10 cellular contexts compared by ENCODE assay signal in genomic region chr22:29469755-29470154, GRCh38. TPM values are rescaled to one million over a fixed set of nuclear protein-coding genes. Genes with fewer than 3 reads are reported as not detected.
DNase-seq lines count a peak whose midpoint lies in the region; ATAC-seq and TF ChIP-seq lines count a peak whose summit lies in the region.
"Had no signal": no experiment of that assay in that cellular context is flagged by ENCODE, and none has a peak within 500 bp of the region (broad histone marks: within the 10 kb centered on the region; RNA-seq: fewer than 3 reads in every experiment).

No MANE protein-coding gene starts in this region.

- H3K4me3 ChIP-seq in SK-N-MC (0 out of 2 replicates have a peak overlapping the region, but pooled peaks have one; percentile 56), left ventricle myocardium inferior (no peak overlapping the region)

- peak; percentile 22 for ATAC-seq in foreskin keratinocyte
- ATAC-seq in GM21737 (IDR thresholded peaks at IDR 0.05; ENCODE audit: unreplicated experiment) = no peak

- H3K36me3 ChIP-seq in SK-N-MC (ENCODE audit: insufficient read depth, low read length) = no peaks in the 10 kb centered on the region
- no peaks in the 10 kb centered on the region for H3K36me3 ChIP-seq in left ventricle myocardium inferior

- H3K9me3 ChIP-seq in SK-N-MC (ENCODE audit: low read depth, low read length) (no peaks in the 10 kb centered on the region), left ventricle myocardium inferior (replicated peaks) (no peaks in the 10 kb centered on the region)

- intact Hi-C loops in left ventricle myocardium inferior (cut with micrococcal nuclease) = no loop called here

- H3K36me3 Mint-ChIP-seq in activated CD4-positive, alpha-beta T cell treated with anti-CD3 and anti-CD28 coated beads, Interleukin-2, amount 10 ng/mL, durations not matched to agents 7 days and 5 days (ENCODE audit: low read depth) = no peaks in the 10 kb centered on the region
- no peaks in the 10 kb centered on the region for H3K36me3 Mint-ChIP-seq in progenitor cell of endocrine pancreas (ENCODE audit: insufficient read depth)

- peaks cover 10% of the 10 kb centered on the region for H3K4me1 ChIP-seq in foreskin keratinocyte
- H3K4me1 ChIP-seq in left ventricle myocardium inferior = peaks cover 8% of the 10 kb centered on the region

- no peaks in the 10 kb centered on the region for H3K27me3 ChIP-seq in foreskin keratinocyte
- H3K27me3 ChIP-seq in left ventricle myocardium inferior (ENCODE audit: low read depth) = peaks cover 88% of the 10 kb centered on the region

- H3K27ac ChIP-seq in SK-N-MC (no peak overlapping the region), foreskin keratinocyte (no peak overlapping the region), left ventricle myocardium inferior (replicated peaks) (no peak overlapping the region)

- no peak for DNase-seq in activated CD4-positive, alpha-beta T cell treated with anti-CD3 and anti-CD28 coated beads, Interleukin-2, amount 10 ng/mL, durations not matched to agents 7 days and 5 days
- DNase-seq in activated CD4-positive, alpha-beta T cell treated with anti-CD3 and anti-CD28 coated beads, Interleukin-2, amount 50 U/mL, for 48 hours = no peak
- no peak for DNase-seq in SK-N-MC (ENCODE audit: low read depth, low spot score)
- DNase-seq in foreskin keratinocyte = no peak
- no peak for DNase-seq in progenitor cell of endocrine pancreas (ENCODE audit: low spot score, unreplicated experiment)
- no peak for DNase-seq in left ventricle myocardium inferior
- DNase-seq in H4 (ENCODE audit: low spot score) = no peak
- DNase-seq: NCI-H524 treated with DMSO at 0.1 percent for 48 hours had no signal

- peaks cover 16% of the 10 kb centered on the region for H3K27me3 Mint-ChIP-seq in activated CD4-positive, alpha-beta T cell treated with anti-CD3 and anti-CD28 coated beads, Interleukin-2, amount 10 ng/mL, durations not matched to agents 7 days and 5 days
- peaks cover 71% of the 10 kb centered on the region for H3K27me3 Mint-ChIP-seq in progenitor cell of endocrine pancreas

- H3K4me3 Mint-ChIP-seq in activated CD4-positive, alpha-beta T cell treated with anti-CD3 and anti-CD28 coated beads, Interleukin-2, amount 10 ng/mL, durations not matched to agents 7 days and 5 days = peak overlapping the region; percentile 67
- H3K4me3 Mint-ChIP-seq in progenitor cell of endocrine pancreas (ENCODE audit: low read depth) = peak overlapping the region; percentile 40

- H3K4me1 Mint-ChIP-seq in activated CD4-positive, alpha-beta T cell treated with anti-CD3 and anti-CD28 coated beads, Interleukin-2, amount 10 ng/mL, durations not matched to agents 7 days and 5 days = peaks cover 10% of the 10 kb centered on the region
- peaks cover 2% of the 10 kb centered on the region for H3K4me1 Mint-ChIP-seq in progenitor cell of endocrine pancreas (ENCODE audit: low read depth)

- POLR2A ChIA-PET in activated CD4-positive, alpha-beta T cell treated with anti-CD3 and anti-CD28 coated beads, Interleukin-2, amount 10 ng/mL, durations not matched to agents 7 days and 5 days (lab: Charles Lee) = interaction anchor here (0.7 kb wide), 1 partner anchor 22 kb away, joined by 3 read pairs; no protein-coding TSS in a partner anchor

- H3K9me3 Mint-ChIP-seq in activated CD4-positive, alpha-beta T cell treated with anti-CD3 and anti-CD28 coated beads, Interleukin-2, amount 10 ng/mL, durations not matched to agents 7 days and 5 days = no peaks in the 10 kb centered on the region
- H3K9me3 Mint-ChIP-seq in progenitor cell of endocrine pancreas (ENCODE audit: low read depth) = no peaks in the 10 kb centered on the region

- CTCF ChIA-PET in activated CD4-positive, alpha-beta T cell treated with anti-CD3 and anti-CD28 coated beads, Interleukin-2, amount 10 ng/mL, durations not matched to agents 7 days and 5 days (lab: Charles Lee) = interaction anchor here (0.5 to 1.2 kb wide), 2 partner anchors 11 to 202 kb away, joined by 3 to 4 read pairs; no protein-coding TSS in a partner anchor

- H3K9ac ChIP-seq in SK-N-MC (ENCODE audit: insufficient read length) = no peak overlapping the region

- TF ChIP-seq CTCF in foreskin keratinocyte (conservative IDR thresholded peaks at IDR 0.05) (no peak), progenitor cell of endocrine pancreas (IDR thresholded peaks at IDR 0.05; ENCODE audit: unreplicated experiment) (no peak), left ventricle myocardium inferior (IDR thresholded peaks at IDR 0.05; ENCODE audit: borderline replicate concordance) (no peak)

- H3K27ac Mint-ChIP-seq in activated CD4-positive, alpha-beta T cell treated with anti-CD3 and anti-CD28 coated beads, Interleukin-2, amount 10 ng/mL, durations not matched to agents 7 days and 5 days = no peak overlapping the region
- H3K27ac Mint-ChIP-seq in progenitor cell of endocrine pancreas = no peak overlapping the region

RNA-seq across cellular contexts. Expression of gene NEFH, which starts 10.3 kb away (rescaled TPM):
- total RNA-seq in activated CD4-positive, alpha-beta T cell treated with anti-CD3 and anti-CD28 coated beads, Interleukin-2, amount 10 ng/mL, durations not matched to agents 7 days and 5 days = under 1 TPM; 0.87 to 0.89 TPM
- 1.6 and 1.9 TPM in 2 replicates for total RNA-seq in foreskin keratinocyte
- 1.3 and 1.6 TPM in 2 replicates for polyA plus RNA-seq in foreskin keratinocyte
- total RNA-seq in progenitor cell of endocrine pancreas = 0.69 and 0.80 TPM in 2 replicates
- total RNA-seq in left ventricle myocardium inferior = 0.16 TPM
- not detected in 2 replicates for total RNA-seq in H4 (2014; rRNA removed; shearing (Covaris generic))

RNA-seq across cellular contexts. Expression of gene RFPL1, which starts 31.4 kb away (rescaled TPM):
- not detected for total RNA-seq in activated CD4-positive, alpha-beta T cell treated with anti-CD3 and anti-CD28 coated beads, Interleukin-2, amount 10 ng/mL, durations not matched to agents 7 days and 5 days
- total RNA-seq in foreskin keratinocyte (not detected in 2 replicates), progenitor cell of endocrine pancreas (0.22 TPM in 1 of 2 replicates, not detected in the other), left ventricle myocardium inferior (not detected)
- polyA plus RNA-seq in foreskin keratinocyte = not detected in 2 replicates
- total RNA-seq in H4 (2014; rRNA removed; shearing (Covaris generic)) = 0.08 TPM in 1 of 2 replicates, not detected in the other
- total RNA-seq: skeletal muscle tissue had no signal
